27 cellular contexts compared by ENCODE assay signal in the genomic region with DNA sequence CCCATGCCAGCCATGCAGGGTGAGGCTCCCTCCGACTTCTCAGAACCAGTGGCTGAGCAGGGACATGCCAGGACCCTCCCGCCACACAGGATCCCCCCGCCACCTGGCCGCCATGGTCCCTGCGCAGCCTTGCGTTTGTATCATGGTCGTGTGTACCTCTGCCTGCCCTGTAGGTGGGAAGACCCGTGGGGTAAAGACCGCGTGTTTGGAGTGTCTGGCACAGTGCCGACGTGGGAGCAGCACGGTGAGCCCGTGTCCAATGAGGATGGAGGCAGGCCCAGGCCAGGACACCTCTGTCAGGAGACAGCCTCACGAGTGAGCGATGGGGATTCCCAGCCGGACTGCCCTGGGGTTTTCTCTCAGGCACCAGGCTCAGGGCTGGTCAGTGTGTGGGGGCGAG. TPM values are rescaled to one million over a fixed set of nuclear protein-coding genes. Genes with fewer than 3 reads are reported as not detected.
"Had no signal": no experiment of that assay in that cellular context is flagged by ENCODE, and none has a peak within 500 bp of the region (broad histone marks: within the 10 kb centered on the region; RNA-seq: fewer than 3 reads in every experiment).

No MANE protein-coding gene starts in this region.

- H3K27ac ChIP-seq: SJSA1, SK-N-MC had no signal

- DNase-seq: IMR-90, Karpas-422, KG1, MG63, NCI-H1092, NCI-H1105 treated with DMSO at 0.1 percent for 48 hours, NCI-H1417 treated with DMSO at 0.1 percent for 48 hours, NCI-H146, NCI-H1694 treated with DMSO at 0.1 percent for 48 hours, NCI-H1930, NCI-H2081, NCI-H2107, NCI-H2171, NCI-H226, NCI-H446, NCI-H510A, NCI-H524 treated with DMSO at 0.1 percent for 48 hours, NCI-H69, NCI-H774, Right ventricle myocardium superior, RPMI8226, SIG-M5, SW 1271 had no signal

- H3K4me3 ChIP-seq: MG63, SJSA1, SK-N-MC had no signal

- ATAC-seq: HepG2 had no signal

- H3K4me1 ChIP-seq: SJSA1 had no signal

- H3K27me3 ChIP-seq: MG63, SJSA1 had no signal

- H3K9me3 ChIP-seq: MG63, SJSA1 had no signal

- H3K36me3 ChIP-seq: MG63 had no signal

RNA-seq across cellular contexts. Expression of a gene that starts 31.9 kb away (rescaled TPM):
- total RNA-seq: HepG2, HT1080, IMR-90, Right ventricle myocardium superior, SJSA1 had no signal
- polyA plus RNA-seq: HepG2, IMR-90 had no signal
